1 cellular context compared by ENCODE assay signal in genomic region chr9:128829477-128830251, GRCh38.
A peak's percentile ranks its signal among the peaks of the same experiment; 100 is the strongest.
TF ChIP-seq lines count a peak whose summit lies in the region.

SPOUT1 (minus strand) TSS chr9:128829794; CDS start chr9:128829780, 14 bp downstream.

TF ChIP-seq in K562, 482 proteins besides CTCF, POLR2A, EP300 and RAD21 (continued from another document and continues in another):
- no peak for TF ChIP-seq CHAMP1 (IDR thresholded peaks at IDR 0.05)
- TF ChIP-seq FOXP4 (CRISPR knock-in tag; IDR thresholded peaks at IDR 0.05; ENCODE audit: borderline replicate concordance) = no peak
- no peak for TF ChIP-seq ZNF354B (CRISPR knock-in tag; IDR thresholded peaks at IDR 0.05)
- no peak for TF ChIP-seq MXD1 (CRISPR knock-in tag; IDR thresholded peaks at IDR 0.05; ENCODE audit: borderline replicate concordance, poor library complexity, severe bottlenecking)
- TF ChIP-seq RBM22 (IDR thresholded peaks at IDR 0.05; ENCODE audit: low read depth, low read length, poor library complexity, severe bottlenecking) = peak; percentile 57
- TF ChIP-seq CREB1 (IDR thresholded peaks at IDR 0.05) = peak; percentile 51; the same call in 1 of the 2 replicates
- TF ChIP-seq CREB1 (CRISPR knock-in tag; IDR thresholded peaks at IDR 0.05) = peak; percentile 52; the same call in 1 of the 2 replicates
- peak; percentile 59; the same call in 1 of the 2 replicates for TF ChIP-seq ELF2 (CRISPR knock-in tag; IDR thresholded peaks at IDR 0.05)
- TF ChIP-seq FIP1L1 (IDR thresholded peaks at IDR 0.05; ENCODE audit: low read depth, low read length, poor library complexity, severe bottlenecking) = peak; percentile 93
- TF ChIP-seq ZNF3 (CRISPR knock-in tag; IDR thresholded peaks at IDR 0.05) = no peak
- TF ChIP-seq ZNF592 (IDR thresholded peaks at IDR 0.05) = no peak
- peak; percentile 72 for TF ChIP-seq TFAP4 (CRISPR knock-in tag; IDR thresholded peaks at IDR 0.05; ENCODE audit: borderline replicate concordance)
- no peak for TF ChIP-seq RFX1 (IDR thresholded peaks at IDR 0.05)
- TF ChIP-seq ZC3H8 (IDR thresholded peaks at IDR 0.05) = no peak
- no peak for TF ChIP-seq E2F3 (CRISPR knock-in tag; IDR thresholded peaks at IDR 0.05)
- TF ChIP-seq POLR2AphosphoS5 (IDR thresholded peaks at IDR 0.05; ENCODE audit: control insufficient read depth, insufficient read depth, low read depth, low read length) = peak; percentile 66
- TF ChIP-seq RBFOX2 (IDR thresholded peaks at IDR 0.05; ENCODE audit: low read depth, low read length) = peak; percentile 96
- TF ChIP-seq ZBTB8A (IDR thresholded peaks at IDR 0.05; ENCODE audit: partially characterized antibody) = no peak
- TF ChIP-seq ZNF174 (CRISPR knock-in tag; IDR thresholded peaks at IDR 0.05) = no peak
- TF ChIP-seq SP1 (CRISPR knock-in tag; IDR thresholded peaks at IDR 0.05) = peak; percentile 85
- no peak for TF ChIP-seq ZNF395 (CRISPR knock-in tag; IDR thresholded peaks at IDR 0.05)
- TF ChIP-seq TRIM28 (IDR thresholded peaks at IDR 0.05) = no peak
- TF ChIP-seq MCM3 (IDR thresholded peaks at IDR 0.05) = no peak
- TF ChIP-seq ZBTB11 (CRISPR knock-in tag; IDR thresholded peaks at IDR 0.05) = peak in 1 of 3 experiments; percentile 66; a peak in 2 of 6 replicates
- TF ChIP-seq USF1 (CRISPR knock-in tag; IDR thresholded peaks at IDR 0.05) = peak; percentile 64
- TF ChIP-seq XRCC4 (IDR thresholded peaks at IDR 0.05; ENCODE audit: extremely low read depth, insufficient read depth, insufficient read length) = no peak
- no peak for TF ChIP-seq ZNF436 (CRISPR knock-in tag; IDR thresholded peaks at IDR 0.05)
- TF ChIP-seq CTBP1 (IDR thresholded peaks at IDR 0.05; ENCODE audit: borderline replicate concordance) = peak; percentile 68
- no peak for TF ChIP-seq SRSF9 (IDR thresholded peaks at IDR 0.05; ENCODE audit: borderline replicate concordance, low read depth, low read length)
- no peak for TF ChIP-seq POU5F1 (IDR thresholded peaks at IDR 0.05; ENCODE audit: borderline replicate concordance, low read depth, low read length, partially characterized antibody)
- TF ChIP-seq RHOXF2B (CRISPR knock-in tag; conservative IDR thresholded peaks at IDR 0.05) = no peak
- TF ChIP-seq ETS2 (tag; IDR thresholded peaks at IDR 0.05; ENCODE audit: borderline replicate concordance, poor library complexity, severe bottlenecking) = no peak
- no peak for TF ChIP-seq PREB (CRISPR knock-in tag; IDR thresholded peaks at IDR 0.05)
- TF ChIP-seq ZNF586 (CRISPR knock-in tag; conservative IDR thresholded peaks at IDR 0.05) = no peak
- TF ChIP-seq ZZZ3 (IDR thresholded peaks at IDR 0.05) = no peak
- TF ChIP-seq GTF2B (IDR thresholded peaks at IDR 0.05; ENCODE audit: extremely low read depth, insufficient read length) = no peak
- 0 out of 4 replicates have a peak, but pooled peaks of 1 of the 2 experiments have one; percentile 23 for TF ChIP-seq SRF (CRISPR knock-in tag; IDR thresholded peaks at IDR 0.05)
- TF ChIP-seq EP400 (IDR thresholded peaks at IDR 0.05) = peak; percentile 90
- peak; percentile 92 for TF ChIP-seq C11orf30 (IDR thresholded peaks at IDR 0.05; ENCODE audit: low read depth)
- TF ChIP-seq CHCHD3 (CRISPR knock-in tag; IDR thresholded peaks at IDR 0.05) = no peak
- no peak for TF ChIP-seq CSDE1 (IDR thresholded peaks at IDR 0.05)
- TF ChIP-seq ZNF324 (CRISPR knock-in tag; IDR thresholded peaks at IDR 0.05) = no peak
- TF ChIP-seq GTF2E2 (tag; IDR thresholded peaks at IDR 0.05) = peak; percentile 84; the same call in 1 of the 2 replicates
- no peak for TF ChIP-seq CBX5 (IDR thresholded peaks at IDR 0.05; ENCODE audit: borderline replicate concordance, low read depth)
- no peak for TF ChIP-seq ILK (tag; IDR thresholded peaks at IDR 0.05; ENCODE audit: borderline replicate concordance, low read depth)
- no peak for TF ChIP-seq ZNF764 (CRISPR knock-in tag; IDR thresholded peaks at IDR 0.05; ENCODE audit: low read depth)
- no peak for TF ChIP-seq POLR3G (IDR thresholded peaks at IDR 0.05; ENCODE audit: extremely low read depth, insufficient read length, insufficient replicate concordance)
- no peak for TF ChIP-seq CHD2 (IDR thresholded peaks at IDR 0.05; ENCODE audit: low read depth, low read length)
- TF ChIP-seq TEAD2 (tag; IDR thresholded peaks at IDR 0.05) = no peak
- TF ChIP-seq ZKSCAN1 (IDR thresholded peaks at IDR 0.05; ENCODE audit: low read depth, low read length) = no peak
- TF ChIP-seq PHB2 (IDR thresholded peaks at IDR 0.05; ENCODE audit: low read depth) = no peak
- TF ChIP-seq NELFE (IDR thresholded peaks at IDR 0.05; ENCODE audit: insufficient read depth, insufficient read length) = no peak
- TF ChIP-seq SPI1 (IDR thresholded peaks at IDR 0.05; ENCODE audit: borderline replicate concordance, low read depth, low read length) = 0 out of 2 replicates have a peak, but pooled peaks have one; percentile 23
- TF ChIP-seq ZNF75A (CRISPR knock-in tag; IDR thresholded peaks at IDR 0.05) = no peak
